8 cellular contexts compared by ENCODE assay signal in the genomic region with DNA sequence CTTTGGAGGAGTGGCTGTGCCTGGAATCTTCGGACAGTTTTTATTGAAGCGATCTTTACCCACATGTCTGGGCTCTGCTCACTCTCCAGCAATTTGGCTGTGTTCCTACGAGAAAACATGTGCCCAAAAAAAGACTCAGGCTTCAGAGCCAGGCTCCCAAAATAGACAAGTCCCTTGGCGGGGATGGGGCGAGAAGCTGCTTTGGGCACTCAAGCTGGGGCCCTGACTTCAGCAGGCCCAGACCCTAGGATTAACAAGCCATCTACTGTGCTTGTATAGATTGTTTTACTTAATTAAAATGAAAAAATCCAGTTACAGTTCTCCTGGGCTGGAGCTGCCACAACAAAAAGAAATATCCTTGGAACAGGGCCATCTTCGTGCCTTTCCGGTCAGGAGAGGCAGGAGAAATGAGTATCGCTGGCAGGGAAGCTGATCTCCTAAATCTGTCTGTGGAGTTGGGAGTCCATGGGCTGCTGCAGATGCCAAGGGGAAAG. TPM values are rescaled to one million over a fixed set of nuclear protein-coding genes. Genes with fewer than 3 reads are reported as not detected.
DNase-seq lines count a peak whose midpoint lies in the region; ATAC-seq and TF ChIP-seq lines count a peak whose summit lies in the region.
"Had no signal": no experiment of that assay in that cellular context is flagged by ENCODE, and none has a peak within 500 bp of the region (broad histone marks: within the 10 kb centered on the region; RNA-seq: fewer than 3 reads in every experiment).

No MANE protein-coding gene starts in this region.

- intact Hi-C loops in naive thymus-derived CD4-positive, alpha-beta T cell (cut with micrococcal nuclease) = no loop called here
- intact Hi-C loops in transverse colon (cut with DNase I; ENCODE audit: low total_unique reads) = loop anchor here (10.0 kb wide), 1 partner anchor 54 kb away; the partner anchor contains the start of gene PDCD4

- peak; percentile 24 for TF ChIP-seq EP300 in transverse colon (IDR thresholded peaks at IDR 0.05; ENCODE audit: low read depth)

- peaks cover 17 to 45% (median 27%) of the 10 kb centered on the region in 7 donors for H3K4me1 Mint-ChIP-seq in naive thymus-derived CD4-positive, alpha-beta T cell

- 66% methylated on average over 8 of the region's 8 CpGs; no CpG with 5 or more reads in 1 of the 2 donors for WGBS in transverse colon (ENCODE audit: low coverage in 1 of 2), 2 donors

- no peak overlapping the region for H3K27ac ChIP-seq in naive thymus-derived CD4-positive, alpha-beta T cell (ENCODE audit: low read depth, low read length)
- peak overlapping the region; percentile 80 to 87 (median 83) for H3K27ac ChIP-seq in transverse colon

- H3K4me3 ChIP-seq in adipocyte (ENCODE audit: low read length) (no peak overlapping the region), fibroblast of villous mesenchyme (ENCODE audit: low read depth, low read length) (no peak overlapping the region), transverse colon (no peak overlapping the region)
- no peak overlapping the region for H3K4me3 ChIP-seq in naive thymus-derived CD4-positive, alpha-beta T cell (ENCODE audit: low read length)

- H3K9me3 Mint-ChIP-seq in naive thymus-derived CD4-positive, alpha-beta T cell = no peaks in the 10 kb centered on the region

- H3K27me3 Mint-ChIP-seq in naive thymus-derived CD4-positive, alpha-beta T cell = peaks cover 0 to 7% (median 0%) of the 10 kb centered on the region in 5 donors

- H3K4me1 ChIP-seq in adipocyte (ENCODE audit: control insufficient read depth, insufficient read depth, low read length) (peaks cover 45% of the 10 kb centered on the region), transverse colon (peaks cover 47 to 75% (median 66%) of the 10 kb centered on the region in 4 donors)
- peaks cover 0 to 18% of the 10 kb centered on the region in 2 donors for H3K4me1 ChIP-seq in naive thymus-derived CD4-positive, alpha-beta T cell (ENCODE audit: control insufficient read depth in 2 of 2, insufficient read depth in 2 of 2, low read length in 2 of 2)

- CTCF ChIA-PET in naive thymus-derived CD4-positive, alpha-beta T cell (lab: Charles Lee) = no interaction called here

- no peak overlapping the region for H3K4me3 Mint-ChIP-seq in naive thymus-derived CD4-positive, alpha-beta T cell

- no peak for ATAC-seq in naive thymus-derived CD4-positive, alpha-beta T cell

- POLR2A ChIA-PET in naive thymus-derived CD4-positive, alpha-beta T cell (lab: Charles Lee) = interaction anchor here (1.1 to 4.0 kb wide), 3 partner anchors 13 to 32 kb away, joined by 4 to 13 read pairs (median 7); no protein-coding TSS in a partner anchor

- no peak for TF ChIP-seq POLR2A in transverse colon (IDR thresholded peaks at IDR 0.05)

- no peak for TF ChIP-seq CTCF in fibroblast of villous mesenchyme (IDR thresholded peaks at IDR 0.05; ENCODE audit: insufficient read depth, low read depth, low read length)
- TF ChIP-seq CTCF in transverse colon (IDR thresholded peaks at IDR 0.05) = peak in 1 of 5 experiments; percentile 19

- in situ Hi-C loops in transverse colon (cut with MboI; ENCODE audit: low pct_ligation_motif_present in 1 of 4, low pct_unique_long_range_greater_than_20kb in 1 of 4, low sequenced_read_pairs in 3 of 4) = no loop called here

- H3K36me3 ChIP-seq in adipocyte (ENCODE audit: control insufficient read depth, insufficient read depth, low read length, severe bottlenecking) (no peaks in the 10 kb centered on the region), transverse colon (no peaks in the 10 kb centered on the region)
- H3K36me3 ChIP-seq in naive thymus-derived CD4-positive, alpha-beta T cell (ENCODE audit: control insufficient read depth in 2 of 3, insufficient read depth in 3 of 3, low read length in 3 of 3) = no peaks in the 10 kb centered on the region

- H3K9me3 ChIP-seq in adipocyte (ENCODE audit: control insufficient read depth, low read length) (no peaks in the 10 kb centered on the region), transverse colon (no peaks in the 10 kb centered on the region)
- H3K9me3 ChIP-seq in naive thymus-derived CD4-positive, alpha-beta T cell (ENCODE audit: control insufficient read depth in 2 of 3, low read length in 3 of 3) = no peaks in the 10 kb centered on the region

- H3K27ac Mint-ChIP-seq in naive thymus-derived CD4-positive, alpha-beta T cell = peak overlapping the region in 5 of 9 donors; percentile 19 to 59 (median 33)

- peak overlapping the region; percentile 62 for H3K9ac ChIP-seq in adipocyte (ENCODE audit: low read length)

- H3K27me3 ChIP-seq in adipocyte (replicated peaks; ENCODE audit: control insufficient read depth, insufficient read depth, low read length) (no peaks in the 10 kb centered on the region), transverse colon (no peaks in the 10 kb centered on the region)
- no peaks in the 10 kb centered on the region for H3K27me3 ChIP-seq in naive thymus-derived CD4-positive, alpha-beta T cell (ENCODE audit: control insufficient read depth in 2 of 2, insufficient read depth in 2 of 2, low read length in 2 of 2)

- H3K36me3 Mint-ChIP-seq in naive thymus-derived CD4-positive, alpha-beta T cell = no peaks in the 10 kb centered on the region

- DNase-seq in adipocyte (ENCODE audit: low read depth) (peak; percentile 47), fibroblast of villous mesenchyme (ENCODE audit: low read depth) (peak; percentile 24), transverse colon (no peak), NCI-H1048 (lab: John Stamatoyannopoulos, UW) (no peak), LoVo (ENCODE audit: low spot score) (no peak), NOMO-1 (lab: John Stamatoyannopoulos, UW; ENCODE audit: unreplicated experiment in 2 of 2) (no peak)
- DNase-seq in naive thymus-derived CD4-positive, alpha-beta T cell = no peak
- DNase-seq: activated CD4-positive, alpha-beta T cell treated with anti-CD3 and anti-CD28 coated beads, Interleukin-2, amount 50 U/mL, for 4 hours had no signal

RNA-seq across cellular contexts. Expression of gene PDCD4, which starts 51.4 kb away (rescaled TPM):
- total RNA-seq in fibroblast of villous mesenchyme (18.4 and 35.8 TPM in 2 replicates), transverse colon (100 to 1,000 TPM in 3 of 4 donors, 10 to 100 TPM in 1; 98.3 to 724 (median 511) TPM)
- total RNA-seq in naive thymus-derived CD4-positive, alpha-beta T cell = 100 to 1,000 TPM in 4 of 5 experiments, 10 to 100 TPM in 1; 93.7 to 283 (median 223) TPM
- polyA plus RNA-seq in naive thymus-derived CD4-positive, alpha-beta T cell = 100 to 1,000 TPM; 253 to 295 TPM

Comparison
In these comparisons a context has a peak if more than half of its experiments do, and no peak if none do; other contexts are left out.
1. DNase-seq: peak in adipocyte (single experiment) and fibroblast of villous mesenchyme (single experiment); none in naive thymus-derived CD4-positive, alpha-beta T cell (0 of 9), transverse colon (single experiment), NCI-H1048 (single experiment), LoVo (single experiment) and NOMO-1 (0 of 2).